In the genomic region with DNA sequence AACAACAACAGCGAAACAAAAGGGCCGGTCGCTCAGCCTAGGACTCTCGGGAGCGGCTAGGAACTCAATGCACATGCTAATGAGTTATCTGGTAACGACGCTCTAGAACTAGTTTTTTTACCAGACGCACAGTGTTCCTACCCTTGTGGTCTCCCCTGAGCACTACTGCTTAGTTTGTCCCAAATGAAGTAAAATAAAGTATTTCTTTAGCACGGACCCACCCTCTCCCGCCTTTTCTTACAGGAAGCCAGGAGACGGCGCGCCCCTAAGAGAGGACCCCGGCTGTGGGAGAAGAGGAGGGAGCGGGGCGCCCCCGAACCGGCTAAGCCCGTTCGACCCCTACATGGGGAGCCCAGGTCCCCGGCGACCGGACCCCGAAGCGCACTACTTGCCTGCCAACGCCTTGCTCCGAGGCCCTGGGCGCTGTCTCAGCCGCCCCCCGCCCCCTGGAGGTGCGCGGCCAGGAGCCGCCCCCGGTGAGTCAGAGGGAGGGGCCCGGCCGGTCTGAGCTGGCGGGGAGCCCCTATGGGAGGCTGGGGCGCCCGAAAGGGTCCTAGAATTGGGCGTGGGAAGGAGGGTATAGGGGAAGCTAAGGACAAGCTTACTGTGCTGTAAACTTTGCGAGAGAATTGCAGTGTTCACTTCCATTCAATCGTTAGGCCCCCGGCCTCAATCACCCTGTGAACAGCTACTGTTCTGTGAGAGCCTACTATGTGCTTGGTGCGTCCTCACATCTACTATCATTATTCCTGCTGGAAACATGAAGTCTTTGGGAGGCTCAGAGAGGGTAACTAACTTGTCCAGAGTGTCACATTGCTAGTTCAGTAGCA, we compare ENCODE assay signal across 1 cellular context.
TF ChIP-seq lines count a peak whose summit lies in the region.

No MANE protein-coding gene starts in this region.

TF ChIP-seq in endothelial cell of umbilical vein, 7 proteins besides CTCF, POLR2A, EP300 and RAD21:
- TF ChIP-seq JUN (IDR thresholded peaks at IDR 0.05; ENCODE audit: borderline replicate concordance, insufficient read depth, insufficient read length, low read depth) (no peak), EZH2 (IDR thresholded peaks at IDR 0.05; ENCODE audit: borderline replicate concordance, low read depth, low read length, severe bottlenecking) (no peak), MYC (IDR thresholded peaks at IDR 0.05; ENCODE audit: low read depth, low read length) (no peak), POLR2AphosphoS5 (IDR thresholded peaks at IDR 0.05; ENCODE audit: insufficient read depth, low read depth, low read length) (peak; percentile 54), GATA2 (IDR thresholded peaks at IDR 0.05; ENCODE audit: insufficient read depth, insufficient read length, low read depth, low read length) (no peak), FOS (IDR thresholded peaks at IDR 0.05; ENCODE audit: borderline replicate concordance, insufficient read depth, low read length) (peak; percentile 50)
- TF ChIP-seq, protein P1, sequence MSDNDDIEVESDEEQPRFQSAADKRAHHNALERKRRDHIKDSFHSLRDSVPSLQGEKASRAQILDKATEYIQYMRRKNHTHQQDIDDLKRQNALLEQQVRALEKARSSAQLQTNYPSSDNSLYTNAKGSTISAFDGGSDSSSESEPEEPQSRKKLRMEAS (IDR thresholded peaks at IDR 0.05; ENCODE audit: insufficient read depth, insufficient read length): no peak
